ENCODE assay signal across 1 cellular context in genomic region chr13:43785681-43786471, GRCh38.
TF ChIP-seq lines count a peak whose summit lies in the region.

No MANE protein-coding gene starts in this region.

TF ChIP-seq in WTC11, 78 proteins besides CTCF, POLR2A, EP300 and RAD21 (continued from another document):
- TF ChIP-seq TEAD4 (CRISPR knock-in tag; IDR thresholded peaks at IDR 0.05) (0 out of 2 replicates have a peak, but pooled peaks have one; percentile 53), ZNF138 (CRISPR knock-in tag; conservative IDR thresholded peaks at IDR 0.05) (no peak), ESRRA (CRISPR knock-in tag; IDR thresholded peaks at IDR 0.05; ENCODE audit: borderline replicate concordance) (peak; percentile 16; the same call in 1 of the 2 replicates), GABPB1 (CRISPR knock-in tag; IDR thresholded peaks at IDR 0.05) (no peak), ATF1 (CRISPR knock-in tag; IDR thresholded peaks at IDR 0.05) (no peak; the same call in 1 of the 2 replicates), IRF2 (CRISPR knock-in tag; IDR thresholded peaks at IDR 0.05; ENCODE audit: borderline replicate concordance, low read depth) (no peak), OVOL2 (CRISPR knock-in tag; IDR thresholded peaks at IDR 0.05; ENCODE audit: borderline replicate concordance) (no peak), ERG (CRISPR knock-in tag; IDR thresholded peaks at IDR 0.05) (no peak), NFE2L1 (CRISPR knock-in tag; IDR thresholded peaks at IDR 0.05) (peak; percentile 64; the same call in 1 of the 2 replicates), JAZF1 (CRISPR knock-in tag; IDR thresholded peaks at IDR 0.05) (no peak), ZNF281 (CRISPR knock-in tag; IDR thresholded peaks at IDR 0.05) (0 out of 2 replicates have a peak, but pooled peaks have one; percentile 35), IRF1 (CRISPR knock-in tag; IDR thresholded peaks at IDR 0.05) (no peak; the same call in 1 of the 2 replicates), ETV6 (CRISPR knock-in tag; IDR thresholded peaks at IDR 0.05) (peak; percentile 55)
- TF ChIP-seq, protein P1, sequence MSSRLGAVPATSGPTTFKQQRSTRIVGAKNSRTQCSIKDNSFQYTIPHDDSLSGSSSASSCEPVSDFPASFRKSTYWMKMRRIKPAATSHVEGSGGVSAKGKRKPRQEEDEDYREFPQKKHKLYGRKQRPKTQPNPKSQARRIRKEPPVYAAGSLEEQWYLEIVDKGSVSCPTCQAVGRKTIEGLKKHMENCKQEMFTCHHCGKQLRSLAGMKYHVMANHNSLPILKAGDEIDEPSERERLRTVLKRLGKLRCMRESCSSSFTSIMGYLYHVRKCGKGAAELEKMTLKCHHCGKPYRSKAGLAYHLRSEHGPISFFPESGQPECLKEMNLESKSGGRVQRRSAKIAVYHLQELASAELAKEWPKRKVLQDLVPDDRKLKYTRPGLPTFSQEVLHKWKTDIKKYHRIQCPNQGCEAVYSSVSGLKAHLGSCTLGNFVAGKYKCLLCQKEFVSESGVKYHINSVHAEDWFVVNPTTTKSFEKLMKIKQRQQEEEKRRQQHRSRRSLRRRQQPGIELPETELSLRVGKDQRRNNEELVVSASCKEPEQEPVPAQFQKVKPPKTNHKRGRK (CRISPR knock-in tag; IDR thresholded peaks at IDR 0.05; ENCODE audit: borderline replicate concordance) = no peak
- TF ChIP-seq, protein P2, sequence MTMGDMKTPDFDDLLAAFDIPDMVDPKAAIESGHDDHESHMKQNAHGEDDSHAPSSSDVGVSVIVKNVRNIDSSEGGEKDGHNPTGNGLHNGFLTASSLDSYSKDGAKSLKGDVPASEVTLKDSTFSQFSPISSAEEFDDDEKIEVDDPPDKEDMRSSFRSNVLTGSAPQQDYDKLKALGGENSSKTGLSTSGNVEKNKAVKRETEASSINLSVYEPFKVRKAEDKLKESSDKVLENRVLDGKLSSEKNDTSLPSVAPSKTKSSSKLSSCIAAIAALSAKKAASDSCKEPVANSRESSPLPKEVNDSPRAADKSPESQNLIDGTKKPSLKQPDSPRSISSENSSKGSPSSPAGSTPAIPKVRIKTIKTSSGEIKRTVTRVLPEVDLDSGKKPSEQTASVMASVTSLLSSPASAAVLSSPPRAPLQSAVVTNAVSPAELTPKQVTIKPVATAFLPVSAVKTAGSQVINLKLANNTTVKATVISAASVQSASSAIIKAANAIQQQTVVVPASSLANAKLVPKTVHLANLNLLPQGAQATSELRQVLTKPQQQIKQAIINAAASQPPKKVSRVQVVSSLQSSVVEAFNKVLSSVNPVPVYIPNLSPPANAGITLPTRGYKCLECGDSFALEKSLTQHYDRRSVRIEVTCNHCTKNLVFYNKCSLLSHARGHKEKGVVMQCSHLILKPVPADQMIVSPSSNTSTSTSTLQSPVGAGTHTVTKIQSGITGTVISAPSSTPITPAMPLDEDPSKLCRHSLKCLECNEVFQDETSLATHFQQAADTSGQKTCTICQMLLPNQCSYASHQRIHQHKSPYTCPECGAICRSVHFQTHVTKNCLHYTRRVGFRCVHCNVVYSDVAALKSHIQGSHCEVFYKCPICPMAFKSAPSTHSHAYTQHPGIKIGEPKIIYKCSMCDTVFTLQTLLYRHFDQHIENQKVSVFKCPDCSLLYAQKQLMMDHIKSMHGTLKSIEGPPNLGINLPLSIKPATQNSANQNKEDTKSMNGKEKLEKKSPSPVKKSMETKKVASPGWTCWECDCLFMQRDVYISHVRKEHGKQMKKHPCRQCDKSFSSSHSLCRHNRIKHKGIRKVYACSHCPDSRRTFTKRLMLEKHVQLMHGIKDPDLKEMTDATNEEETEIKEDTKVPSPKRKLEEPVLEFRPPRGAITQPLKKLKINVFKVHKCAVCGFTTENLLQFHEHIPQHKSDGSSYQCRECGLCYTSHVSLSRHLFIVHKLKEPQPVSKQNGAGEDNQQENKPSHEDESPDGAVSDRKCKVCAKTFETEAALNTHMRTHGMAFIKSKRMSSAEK (CRISPR knock-in tag; IDR thresholded peaks at IDR 0.05; ENCODE audit: borderline replicate concordance) = no peak
